In the genomic region with DNA sequence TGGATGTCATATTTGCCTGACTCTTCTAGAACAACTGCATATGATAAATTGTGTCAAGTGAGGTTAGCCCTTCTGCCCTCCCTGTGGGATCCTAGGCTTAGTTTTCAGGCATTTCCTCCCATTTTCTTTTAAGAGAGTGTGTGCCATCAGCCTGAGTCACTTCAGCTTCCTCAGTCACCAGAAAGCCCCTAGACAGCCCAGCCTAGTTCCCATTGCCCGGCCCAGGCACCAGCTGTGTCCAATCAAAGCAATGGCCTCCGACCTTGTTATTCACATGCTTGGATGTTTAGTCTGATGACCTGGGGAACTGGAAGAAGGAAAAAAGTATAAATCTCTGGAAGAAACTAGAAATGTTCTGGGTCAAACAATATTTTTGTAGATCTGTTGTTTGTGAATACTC, we compare ENCODE assay signal across 9 cellular contexts.
A peak's percentile ranks its signal among the peaks of the same experiment; 100 is the strongest.
DNase-seq lines count a peak whose midpoint lies in the region; ATAC-seq and TF ChIP-seq lines count a peak whose summit lies in the region.
"Had no signal": no experiment of that assay in that cellular context is flagged by ENCODE, and none has a peak within 500 bp of the region (broad histone marks: within the 10 kb centered on the region; RNA-seq: fewer than 3 reads in every experiment).

No MANE protein-coding gene starts in this region.

- no peaks in the 10 kb centered on the region for H3K36me3 ChIP-seq in thoracic aorta
- H3K36me3 ChIP-seq: breast epithelium had no signal

- H3K4me3 ChIP-seq in HFF-Myc (replicated peaks; ENCODE audit: low read depth, low read length) (no peak overlapping the region), thoracic aorta (no peak overlapping the region)
- H3K4me3 ChIP-seq: breast epithelium had no signal

- DNase-seq in HFF-Myc (ENCODE audit: extremely low read depth, low read depth) (peak; percentile 67), astrocyte of the hippocampus (ENCODE audit: low read depth, low spot score) (peak; percentile 35), iPS-NIHi7 (ENCODE audit: extremely low spot score) (peak; percentile 31), thoracic aorta (ENCODE audit: low spot score) (peak; percentile 33), Kasumi-1 (lab: John Stamatoyannopoulos, UW) (no peak), NCI-H128 (lab: John Stamatoyannopoulos, UW; ENCODE audit: unreplicated experiment) (no peak)
- DNase-seq: posterior cingulate gyrus had no signal

- TF ChIP-seq CTCF in HFF-Myc (IDR thresholded peaks at IDR 0.05; ENCODE audit: low read depth, low read length, missing control alignments) (no peak), thoracic aorta (IDR thresholded peaks at IDR 0.05) (no peak)

- H3K27me3 ChIP-seq in thoracic aorta (replicated peaks; ENCODE audit: insufficient read depth), result no peaks in the 10 kb centered on the region
- H3K27me3 ChIP-seq: breast epithelium had no signal

- peaks cover 6 to 7% of the 10 kb centered on the region in 2 donors for H3K4me1 ChIP-seq in thoracic aorta (ENCODE audit: control insufficient read depth in 1 of 2, low read depth in 2 of 2)

- peak overlapping the region; percentile 47 to 75 for H3K27ac ChIP-seq in thoracic aorta
- H3K27ac ChIP-seq: breast epithelium had no signal

- no peaks in the 10 kb centered on the region for H3K9me3 ChIP-seq in thoracic aorta
- H3K9me3 ChIP-seq: breast epithelium had no signal

- ATAC-seq in thoracic aorta (ENCODE audit: insufficient number of reproducible peaks, low FRiP score, low read depth) (peak; percentile 38), GM18498 (IDR thresholded peaks at IDR 0.05; ENCODE audit: unreplicated experiment) (no peak)

Comparison
In these comparisons a context has a peak if more than half of its experiments do, and no peak if none do; other contexts are left out.
1. DNase-seq: peak in HFF-Myc (single experiment), astrocyte of the hippocampus (single experiment), iPS-NIHi7 (single experiment) and thoracic aorta (single experiment); none in Kasumi-1 (0 of 2) and NCI-H128 (single experiment).